Comparison of ENCODE assay signal across 19 cellular contexts in the genomic region with DNA sequence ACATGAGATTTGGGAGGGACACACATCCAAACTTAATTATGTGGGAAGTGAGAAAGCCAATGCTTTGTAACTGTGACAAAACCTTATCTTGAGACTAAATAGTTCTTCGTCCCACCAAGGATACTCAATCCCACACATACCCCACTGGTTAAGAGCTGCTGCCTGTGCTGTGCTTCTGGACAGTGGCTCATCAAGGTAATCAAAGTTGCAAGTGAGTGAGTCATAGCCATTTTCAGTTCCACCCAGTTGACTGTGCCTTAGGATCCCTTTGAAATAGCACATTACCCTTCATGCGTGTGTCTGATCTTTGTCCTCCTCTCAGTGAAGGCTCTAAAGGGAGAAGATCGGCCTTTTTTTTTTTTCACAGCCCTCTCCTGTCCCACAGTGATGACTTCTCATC.
DNase-seq lines count a peak whose midpoint lies in the region; ATAC-seq, FAIRE-seq and TF ChIP-seq lines count a peak whose summit lies in the region.
"Had no signal": no experiment of that assay in that cellular context is flagged by ENCODE, and none has a peak within 500 bp of the region (broad histone marks: within the 10 kb centered on the region; RNA-seq: fewer than 3 reads in every experiment).

No MANE protein-coding gene starts in this region.

- no peaks in the 10 kb centered on the region for H3K27me3 Mint-ChIP-seq in activated CD4-positive, alpha-beta T cell treated with anti-CD3 and anti-CD28 coated beads for 36 hours
- H3K27me3 Mint-ChIP-seq: activated naive CD4-positive, alpha-beta T cell treated with anti-CD3 and anti-CD28 coated beads, Interleukin-2, amount 50 U/mL, for 24 hours had no signal

- H3K9me3 Mint-ChIP-seq in activated CD4-positive, alpha-beta T cell treated with anti-CD3 and anti-CD28 coated beads for 36 hours (ENCODE audit: low read depth): peaks cover 24% of the 10 kb centered on the region

- DNase-seq in GM04503 (ENCODE audit: low read depth): peak; percentile 7
- DNase-seq in RCC 7860 (ENCODE audit: low spot score): peak; percentile 97
- DNase-seq in fibroblast of mammary gland (ENCODE audit: low read depth): peak; percentile 11
- DNase-seq in renal cortical epithelial cell (ENCODE audit: low read depth): peak; percentile 8
- no peak for DNase-seq in AML-193 (lab: John Stamatoyannopoulos, UW)
- no peak for DNase-seq in activated CD4-positive, alpha-beta T cell treated with anti-CD3 and anti-CD28 coated beads for 36 hours
- DNase-seq: COR-L47; effector memory CD4-positive, alpha-beta T cell; esophagus squamous epithelium; KG1; NCI-H1092; NCI-H2029 treated with DMSO at 0.1 percent for 48 hours; SK-N-SH; stimulated activated CD8-positive, alpha-beta memory T cell treated with anti-CD3 and anti-CD28 coated beads, Interleukin-4, amount 100 ng/mL, for 48 hours had no signal

- H3K4me3 Mint-ChIP-seq in activated CD4-positive, alpha-beta T cell treated with anti-CD3 and anti-CD28 coated beads for 36 hours: no peak overlapping the region
- H3K4me3 Mint-ChIP-seq: activated naive CD4-positive, alpha-beta T cell treated with anti-CD3 and anti-CD28 coated beads, Interleukin-2, amount 50 U/mL, for 24 hours; GM23338 had no signal

- no peak overlapping the region for H3K4me3 ChIP-seq in fibroblast of mammary gland (ENCODE audit: control insufficient read depth, low read depth, low read length)
- H3K4me3 ChIP-seq: ascending aorta, esophagus squamous epithelium, GM23338 had no signal

- intact Hi-C loops in activated CD4-positive, alpha-beta T cell treated with anti-CD3 and anti-CD28 coated beads for 36 hours (cut with DNase I, micrococcal nuclease): no loop called here

- H3K4me1 Mint-ChIP-seq in activated CD4-positive, alpha-beta T cell treated with anti-CD3 and anti-CD28 coated beads for 36 hours: no peaks in the 10 kb centered on the region
- H3K4me1 Mint-ChIP-seq: activated naive CD4-positive, alpha-beta T cell treated with anti-CD3 and anti-CD28 coated beads, Interleukin-2, amount 50 U/mL, for 24 hours; GM23338 had no signal

- no peak for ATAC-seq in GM21717 (IDR thresholded peaks at IDR 0.05; ENCODE audit: unreplicated experiment)
- ATAC-seq in activated CD4-positive, alpha-beta T cell treated with anti-CD3 and anti-CD28 coated beads for 36 hours: no peak
- no peak for ATAC-seq in GM19455 (IDR thresholded peaks at IDR 0.05; ENCODE audit: unreplicated experiment)
- ATAC-seq: GM23338 had no signal

- peak; percentile 98 for FAIRE-seq in RCC 7860 (lab: Jason Lieb, UNC)

- TF ChIP-seq CTCF in fibroblast of mammary gland (conservative IDR thresholded peaks at IDR 0.05; ENCODE audit: control insufficient read depth, insufficient read depth, low read depth, low read length): no peak

- no peak overlapping the region for H3K27ac Mint-ChIP-seq in activated CD4-positive, alpha-beta T cell treated with anti-CD3 and anti-CD28 coated beads for 36 hours
- H3K27ac Mint-ChIP-seq: activated naive CD4-positive, alpha-beta T cell treated with anti-CD3 and anti-CD28 coated beads, Interleukin-2, amount 50 U/mL, for 24 hours; GM23338 had no signal

- POLR2A ChIA-PET in activated CD4-positive, alpha-beta T cell treated with anti-CD3 and anti-CD28 coated beads for 36 hours (lab: Charles Lee): no interaction called here

- CTCF ChIA-PET in activated CD4-positive, alpha-beta T cell treated with anti-CD3 and anti-CD28 coated beads for 36 hours (lab: Charles Lee): no interaction called here

- no peaks in the 10 kb centered on the region for H3K36me3 Mint-ChIP-seq in activated CD4-positive, alpha-beta T cell treated with anti-CD3 and anti-CD28 coated beads for 36 hours (ENCODE audit: low read depth)
- H3K36me3 Mint-ChIP-seq: activated naive CD4-positive, alpha-beta T cell treated with anti-CD3 and anti-CD28 coated beads, Interleukin-2, amount 50 U/mL, for 24 hours had no signal

Comparison
In these comparisons a context has a peak if more than half of its experiments do, and no peak if none do; other contexts are left out.
1. DNase-seq: peak in GM04503 (single experiment), RCC 7860 (single experiment), fibroblast of mammary gland (single experiment) and renal cortical epithelial cell (single experiment); none in AML-193 (0 of 2) and activated CD4-positive, alpha-beta T cell treated with anti-CD3 and anti-CD28 coated beads for 36 hours (single experiment).